17 cellular contexts compared by ENCODE assay signal in the genomic region with DNA sequence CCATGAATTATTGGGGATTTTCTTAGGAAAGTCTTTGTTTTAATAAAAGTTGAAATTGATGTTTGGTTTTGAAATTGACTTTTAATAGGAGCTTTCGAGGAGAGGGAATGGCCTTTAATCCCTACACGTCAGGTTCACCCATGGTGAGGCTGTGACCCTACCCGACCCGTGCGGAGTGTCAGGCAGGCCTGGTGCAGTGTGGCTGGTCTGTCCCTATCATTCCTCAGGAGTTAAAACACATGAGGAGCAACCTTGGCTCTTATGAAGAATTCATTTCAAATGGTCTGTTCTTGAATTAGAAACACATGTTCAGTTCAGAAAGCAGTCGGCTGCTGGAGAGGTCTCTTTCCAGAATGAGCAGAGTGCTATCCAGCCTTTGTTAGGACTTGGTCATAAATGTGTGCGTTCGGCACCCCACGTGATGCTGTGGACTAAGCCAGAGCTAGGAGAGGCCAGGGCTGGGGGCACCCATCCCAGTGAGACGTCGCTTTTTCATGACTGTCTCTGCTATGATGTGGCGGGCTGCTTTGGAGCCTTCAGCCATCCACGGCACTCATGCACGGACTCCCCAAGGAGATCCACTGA. TPM values are rescaled to one million over a fixed set of nuclear protein-coding genes. Genes with fewer than 3 reads are reported as not detected.
DNase-seq lines count a peak whose midpoint lies in the region; ATAC-seq, FAIRE-seq and TF ChIP-seq lines count a peak whose summit lies in the region.
"Had no signal": no experiment of that assay in that cellular context is flagged by ENCODE, and none has a peak within 500 bp of the region (broad histone marks: within the 10 kb centered on the region; RNA-seq: fewer than 3 reads in every experiment).

No MANE protein-coding gene starts in this region.

- no peak for FAIRE-seq in kidney (lab: Jason Lieb, UNC)
- no peak for FAIRE-seq in D721Med (lab: Jason Lieb, UNC)
- FAIRE-seq: A204.1 had no signal

- no peaks in the 10 kb centered on the region for H3K4me1 ChIP-seq in kidney (ENCODE audit: control insufficient read depth in 1 of 2, insufficient read depth in 1 of 2, low read depth in 1 of 2, low read length in 2 of 2)
- H3K4me1 ChIP-seq in aorta (ENCODE audit: control insufficient read depth in 1 of 2, insufficient read depth in 2 of 2, low read length in 2 of 2) = no peaks in the 10 kb centered on the region
- H3K4me1 ChIP-seq: prostate gland, SJCRH30 had no signal

- H3K27ac ChIP-seq in kidney (ENCODE audit: low read depth in 2 of 2, low read length in 2 of 2) = no peak overlapping the region
- H3K27ac ChIP-seq in aorta (ENCODE audit: low read depth in 1 of 2, low read length in 2 of 2) = no peak overlapping the region
- H3K27ac ChIP-seq: brain microvascular endothelial cell, prostate gland, SJCRH30, transverse colon had no signal

- DNase-seq in activated effector memory CD4-positive, alpha-beta T cell treated with anti-CD3 and anti-CD28 coated beads, Interleukin-2, amount 50 U/mL, for 16 hours = peak; percentile 33
- DNase-seq in activated effector memory CD4-positive, alpha-beta T cell treated with Interleukin-2 at 50 U/mL for 16 hours = no peak
- DNase-seq in fibroblast of gingiva (ENCODE audit: low read depth) (peak; percentile 78), kidney (peak; percentile 21), aorta (no peak), D721Med (ENCODE audit: insufficient read length, low spot score) (no peak)
- no peak for DNase-seq in stimulated activated CD4-positive, alpha-beta T cell treated with anti-CD3 and anti-CD28 coated beads, Interleukin-2, amount 100 ng/mL, for 48 hours
- DNase-seq: activated CD4-positive, alpha-beta T cell treated with anti-CD3 and anti-CD28 coated beads, Interleukin-2, amount 50 U/mL, for 48 hours; brain microvascular endothelial cell; H7; NCI-H1105 treated with DMSO at 0.1 percent for 48 hours; SJCRH30; stimulated activated CD8-positive, alpha-beta memory T cell treated with anti-CD3 and anti-CD28 coated beads, Interleukin-4, amount 100 ng/mL, for 48 hours; transverse colon had no signal

- intact Hi-C loops in kidney (cut with DNase I) = no loop called here
- intact Hi-C loops in aorta (cut with DNase I) = no loop called here

- H3K27me3 ChIP-seq in aorta (ENCODE audit: control insufficient read depth in 1 of 2, insufficient read depth in 2 of 2, low read length in 1 of 2) = no peaks in the 10 kb centered on the region
- H3K27me3 ChIP-seq: brain microvascular endothelial cell, SJCRH30, transverse colon had no signal

- H3K9me3 ChIP-seq in kidney (ENCODE audit: control insufficient read depth in 1 of 2, low read length in 2 of 2) (no peaks in the 10 kb centered on the region), aorta (ENCODE audit: control insufficient read depth, low read length) (no peaks in the 10 kb centered on the region)
- H3K9me3 ChIP-seq: prostate gland, SJCRH30, transverse colon had no signal

- WGBS in aorta, 2 donors = 68% methylated on average over 14 of the region's 14 CpGs

- H3K36me3 ChIP-seq in kidney (ENCODE audit: control insufficient read depth in 1 of 2, insufficient read depth in 2 of 2, low read length in 2 of 2) (no peaks in the 10 kb centered on the region), aorta (ENCODE audit: control insufficient read depth in 1 of 2, insufficient read depth in 2 of 2, low read length in 1 of 2) (no peaks in the 10 kb centered on the region)
- H3K36me3 ChIP-seq: brain microvascular endothelial cell, prostate gland, SJCRH30, transverse colon had no signal

- TF ChIP-seq CTCF in kidney (IDR thresholded peaks at IDR 0.05; ENCODE audit: borderline replicate concordance, extremely low read depth, insufficient read depth) (no peak), D721Med (IDR thresholded peaks at IDR 0.05; ENCODE audit: insufficient read depth, missing control alignments) (no peak)

- no peak overlapping the region for H3K9ac ChIP-seq in kidney (ENCODE audit: low read length in 2 of 2)

- ATAC-seq in aorta (ENCODE audit: low FRiP score) (peak; percentile 31), GM21786 (IDR thresholded peaks at IDR 0.05; ENCODE audit: unreplicated experiment) (no peak)

- H3K4me3 ChIP-seq in kidney (ENCODE audit: low read length in 2 of 2) (no peak overlapping the region), aorta (ENCODE audit: low read length in 2 of 2) (no peak overlapping the region)
- H3K4me3 ChIP-seq: prostate gland, SJCRH30, transverse colon had no signal

RNA-seq across cellular contexts. Expression of a gene that starts 54.7 kb away (rescaled TPM):
- total RNA-seq in kidney (24.0 TPM), aorta (10 to 100 TPM; 23.0 to 34.5 TPM)
- polyA plus RNA-seq in kidney (ENCODE audit: insufficient read depth, low read depth, low replicate concordance) (4.3 TPM), aorta (1 to 10 TPM; 1.1 to 4.6 TPM)

Comparison
In these comparisons a context has a peak if more than half of its experiments do, and no peak if none do; other contexts are left out.
1. DNase-seq: peak in activated effector memory CD4-positive, alpha-beta T cell treated with anti-CD3 and anti-CD28 coated beads, Interleukin-2, amount 50 U/mL, for 16 hours (single experiment), fibroblast of gingiva (single experiment) and kidney (single experiment); none in activated effector memory CD4-positive, alpha-beta T cell treated with Interleukin-2 at 50 U/mL for 16 hours (single experiment), aorta (0 of 2), D721Med (single experiment) and stimulated activated CD4-positive, alpha-beta T cell treated with anti-CD3 and anti-CD28 coated beads, Interleukin-2, amount 100 ng/mL, for 48 hours (0 of 2).